Comparison of ENCODE assay signal across 18 cellular contexts in genomic region chr1:231862611-231863010, GRCh38.
"Had no signal": no experiment of that assay in that cellular context is flagged by ENCODE, and none has a peak within 500 bp of the region (broad histone marks: within the 10 kb centered on the region; RNA-seq: fewer than 3 reads in every experiment).

No MANE protein-coding gene starts in this region.

- H3K9me3 ChIP-seq: neutrophil, psoas muscle had no signal

- H3K27ac ChIP-seq: hepatocyte, neutrophil had no signal

- H3K27ac Mint-ChIP-seq: dendritic cell treated with granulocyte-macrophage colony-stimulating factor and Interleukin-4, amounts not matched to agents 40 ng/mL and 50 ng/mL, for 4 days; naive B cell; nephron had no signal

- FAIRE-seq: bronchial epithelial cell, colon had no signal

- DNase-seq: cerebellar nuclear complex; erythroblast; foreskin melanocyte; left colon; midbrain; naive B cell; psoas muscle; retina; stimulated activated CD4-positive, alpha-beta T cell treated with anti-CD3 and anti-CD28 coated beads, Interleukin-2, amount 100 ng/mL, for 48 hours; stimulated activated naive CD4-positive, alpha-beta T cell treated with Interleukin-2 at 50 U/mL for 16 hours; trophoblast cell had no signal

- H3K27me3 ChIP-seq: hepatocyte, neutrophil had no signal

- ATAC-seq: left colon had no signal

- H3K4me3 Mint-ChIP-seq: dendritic cell treated with granulocyte-macrophage colony-stimulating factor and Interleukin-4, amounts not matched to agents 40 ng/mL and 50 ng/mL, for 4 days; naive B cell; nephron had no signal

- H3K36me3 Mint-ChIP-seq: naive B cell had no signal

- H3K36me3 ChIP-seq: neutrophil had no signal

- H2AFZ ChIP-seq: hepatocyte had no signal

- H3K4me3 ChIP-seq: hepatocyte, psoas muscle, smooth muscle cell had no signal

- H3K4me2 ChIP-seq: hepatocyte, smooth muscle cell had no signal

- H3K9me3 Mint-ChIP-seq: dendritic cell treated with granulocyte-macrophage colony-stimulating factor and Interleukin-4, amounts not matched to agents 40 ng/mL and 50 ng/mL, for 4 days; naive B cell; nephron had no signal

- H3K27me3 Mint-ChIP-seq: dendritic cell treated with granulocyte-macrophage colony-stimulating factor and Interleukin-4, amounts not matched to agents 40 ng/mL and 50 ng/mL, for 4 days; naive B cell had no signal
